ENCODE assay signal across 33 cellular contexts in genomic region chr20:22006306-22006705, GRCh38.
"Had no signal": no experiment of that assay in that cellular context is flagged by ENCODE, and none has a peak within 500 bp of the region (broad histone marks: within the 10 kb centered on the region; RNA-seq: fewer than 3 reads in every experiment).

No MANE protein-coding gene starts in this region.

- H3K9me3 ChIP-seq: adrenal gland, ascending aorta, body of pancreas, breast epithelium had no signal

- H3K27ac ChIP-seq: adrenal gland, ascending aorta, body of pancreas, brain microvascular endothelial cell, breast epithelium, cardiac muscle cell had no signal

- H3K4me3 ChIP-seq: adrenal gland, ascending aorta, body of pancreas, breast epithelium, cardiac muscle cell had no signal

- H3K36me3 ChIP-seq: adrenal gland, ascending aorta, brain microvascular endothelial cell, breast epithelium, cardiac muscle cell had no signal

- FAIRE-seq: astrocyte, bronchial epithelial cell had no signal

- ATAC-seq: activated naive CD4-positive, alpha-beta T cell treated with anti-CD3 and anti-CD28 coated beads, Interleukin-2, amount 50 U/mL, for 72 hours; activated naive CD8-positive, alpha-beta T cell treated with anti-CD3 and anti-CD28 coated beads, Interleukin-2, amount 50 U/mL, for 24 hours; activated T-cell treated with anti-CD3 and anti-CD28 coated beads, Interleukin-2, amount 50 U/mL, for 4 hours; activated T-cell treated with anti-CD3 and anti-CD28 coated beads, Interleukin-2, amount 50 U/mL, for 72 hours; activated T-helper 17 cell treated with anti-CD3 and anti-CD28 coated beads, Interleukin-2, amount 50 U/mL, for 72 hours; body of pancreas had no signal

- H3K27me3 ChIP-seq: adrenal gland, ascending aorta, body of pancreas, brain microvascular endothelial cell, breast epithelium, cardiac muscle cell had no signal

- DNase-seq: activated effector memory CD4-positive, alpha-beta T cell treated with anti-CD3 and anti-CD28 coated beads, Interleukin-2, amount 50 U/mL, for 16 hours; activated effector memory CD4-positive, alpha-beta T cell treated with Interleukin-2 at 50 U/mL for 16 hours; activated gamma-delta T cell treated with Interleukin-2 at 50 U/mL for 16 hours; activated naive CD4-positive, alpha-beta T cell; activated naive CD4-positive, alpha-beta T cell treated with anti-CD3 and anti-CD28 coated beads for 36 hours; activated naive CD4-positive, alpha-beta T cell treated with anti-CD3 and anti-CD28 coated beads, Interleukin-2, amount 10 ng/mL, durations not matched to agents 7 days and 5 days; activated naive CD4-positive, alpha-beta T cell treated with anti-CD3 and anti-CD28 coated beads, Interleukin-2, amount 50 U/mL, for 16 hours; activated naive CD4-positive, alpha-beta T cell treated with Interleukin-2 at 50 U/mL for 16 hours; activated naive CD8-positive, alpha-beta T cell treated with anti-CD3 and anti-CD28 coated beads for 36 hours; activated naive CD8-positive, alpha-beta T cell treated with anti-CD3 and anti-CD28 coated beads, Interleukin-2, amount 10 ng/mL, durations not matched to agents 7 days and 5 days; activated naive CD8-positive, alpha-beta T cell treated with anti-CD3 and anti-CD28 coated beads, Interleukin-2, amount 50 U/mL, for 24 hours; activated T-cell treated with anti-CD3 and anti-CD28 coated beads, Interleukin-2, amount 50 U/mL, for 1 hour; activated T-cell treated with anti-CD3 and anti-CD28 coated beads, Interleukin-2, amount 50 U/mL, for 24 hours; activated T-cell treated with anti-CD3 and anti-CD28 coated beads, Interleukin-2, amount 50 U/mL, for 4 hours; activated T-cell treated with anti-CD3 and anti-CD28 coated beads, Interleukin-2, amount 50 U/mL, for 48 hours; activated T-cell treated with anti-CD3 and anti-CD28 coated beads, Interleukin-2, amount 50 U/mL, for 72 hours; adrenal gland; amniotic stem cell; amygdala; anterior cingulate cortex; aorta; body of pancreas; brain microvascular endothelial cell; caudate nucleus; central memory CD4-positive, alpha-beta T cell; cerebellar nuclear complex had no signal

- H3K4me1 ChIP-seq: adrenal gland, ascending aorta, body of pancreas, breast epithelium had no signal
